In the genomic region with DNA sequence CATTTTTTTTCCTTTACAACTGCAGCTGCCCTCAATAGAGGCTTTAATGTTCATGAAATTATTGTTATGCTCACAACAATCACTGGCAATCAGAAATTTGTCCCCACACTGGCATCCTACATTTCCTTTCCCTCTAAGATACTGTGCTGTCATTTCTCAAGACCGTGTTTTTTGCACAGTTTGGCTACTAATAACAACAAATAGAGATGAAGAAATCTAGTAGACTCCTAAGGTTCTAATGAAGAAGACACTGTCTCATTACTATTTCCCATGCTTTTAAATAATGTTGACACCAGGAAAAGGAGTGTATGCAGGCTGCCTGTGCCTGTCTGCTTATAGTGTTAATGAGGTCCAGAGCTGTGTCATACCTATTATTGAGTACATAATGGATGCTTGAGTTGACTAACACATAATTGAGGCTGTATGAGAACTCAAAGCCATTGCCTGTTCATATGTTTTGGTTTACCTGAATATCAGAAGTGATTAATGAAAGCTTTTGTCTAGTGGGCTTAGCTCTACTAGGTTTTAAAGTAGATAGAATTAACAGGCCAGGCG, we compare ENCODE assay signal across 8 cellular contexts. TPM values are rescaled to one million over a fixed set of nuclear protein-coding genes. Genes with fewer than 3 reads are reported as not detected.
DNase-seq lines count a peak whose midpoint lies in the region; ATAC-seq, FAIRE-seq and TF ChIP-seq lines count a peak whose summit lies in the region.

No MANE protein-coding gene starts in this region.

- H3K4me3 Mint-ChIP-seq in HFFc6, result peak overlapping the region; percentile 99
- peak overlapping the region; percentile 97 for H3K4me3 Mint-ChIP-seq in astrocyte (ENCODE audit: unreplicated experiment)

- H3K4me2 ChIP-seq in astrocyte (ENCODE audit: low read length), result peak overlapping the region; percentile 99

- ATAC-seq in HG03342 (IDR thresholded peaks at IDR 0.05; ENCODE audit: unreplicated experiment), result no peak

- H3K36me3 Mint-ChIP-seq in HFFc6 (ENCODE audit: low read depth), result peaks cover 37% of the 10 kb centered on the region
- H3K36me3 Mint-ChIP-seq in astrocyte (ENCODE audit: low read depth, unreplicated experiment), result peaks cover 4% of the 10 kb centered on the region

- no peak for DNase-seq in HFFc6
- no peak for DNase-seq in astrocyte (ENCODE audit: low read depth)
- DNase-seq in medulla oblongata (ENCODE audit: extremely low spot score), result peak; percentile 8
- no peak for DNase-seq in NCI-H524 treated with DMSO at 0.1 percent for 48 hours (lab: John Stamatoyannopoulos, UW)
- DNase-seq in SW 1271 (lab: John Stamatoyannopoulos, UW), result no peak
- no peak for DNase-seq in activated CD4-positive, alpha-beta T cell treated with anti-CD3 and anti-CD28 coated beads for 4 hours

- TF ChIP-seq CTCF in 22Rv1 (IDR thresholded peaks at IDR 0.05) (no peak), HFFc6 (IDR thresholded peaks at IDR 0.05) (no peak), astrocyte (IDR thresholded peaks at IDR 0.05; ENCODE audit: insufficient read depth, low read depth, low read length) (no peak)

- H2AFZ ChIP-seq in astrocyte (ENCODE audit: low read depth, low read length), result peak overlapping the region; percentile 35

- peak overlapping the region; percentile 99 for H3K27ac Mint-ChIP-seq in HFFc6
- peak overlapping the region; percentile 91 for H3K27ac Mint-ChIP-seq in astrocyte (ENCODE audit: unreplicated experiment)

- no peaks in the 10 kb centered on the region for H3K9me3 ChIP-seq in astrocyte (ENCODE audit: insufficient read depth, low read depth, low read length)

- H3K4me1 Mint-ChIP-seq in HFFc6 (ENCODE audit: low read depth) (peaks cover 47% of the 10 kb centered on the region), astrocyte (ENCODE audit: low read depth, unreplicated experiment) (peaks cover 17% of the 10 kb centered on the region)

- H3K36me3 ChIP-seq in astrocyte (ENCODE audit: insufficient read depth, low read length), result peaks cover 4% of the 10 kb centered on the region

- H3K4me3 ChIP-seq in astrocyte (ENCODE audit: insufficient read depth, low read depth, low read length), result peak overlapping the region; percentile 86

- H3K27ac ChIP-seq in 22Rv1, result peak overlapping the region; percentile 94
- H3K27ac ChIP-seq in astrocyte (ENCODE audit: low read depth, low read length), result peak overlapping the region; percentile 99

- FAIRE-seq in astrocyte (lab: Jason Lieb, UNC), result no peak

- peaks cover 35% of the 10 kb centered on the region for H3K79me2 ChIP-seq in astrocyte (ENCODE audit: insufficient read depth, low read length)

- H4K20me1 ChIP-seq in astrocyte (ENCODE audit: insufficient read depth, low read length), result peaks cover 25% of the 10 kb centered on the region

- H3K9me3 Mint-ChIP-seq in HFFc6 (peaks cover 17% of the 10 kb centered on the region), astrocyte (ENCODE audit: unreplicated experiment) (peaks cover 3% of the 10 kb centered on the region)

- H3K27me3 Mint-ChIP-seq in HFFc6 (ENCODE audit: insufficient read depth) (no peaks in the 10 kb centered on the region; the same call in 1 of the 2 replicates), astrocyte (ENCODE audit: low read depth, unreplicated experiment) (no peaks in the 10 kb centered on the region)

- H3K27me3 ChIP-seq in astrocyte (ENCODE audit: insufficient read depth, low read length), result no peaks in the 10 kb centered on the region

- H3K4me1 ChIP-seq in astrocyte (ENCODE audit: insufficient read depth, low read length), result peaks cover 7% of the 10 kb centered on the region

- H3K9ac ChIP-seq in astrocyte (ENCODE audit: low read length), result peak overlapping the region; percentile 97

RNA-seq across cellular contexts. Expression of a gene that starts 1.5 kb away (rescaled TPM):
- total RNA-seq in HFFc6 (2021; fragmentation: NEBNext Ultra II Directional; extraction: Animal tissue kit (Norgen Biotek cat#: 25700)), result 100 to 1,000 TPM; 117 to 147 (median 127) TPM
- 103 and 110 TPM in 2 replicates for total RNA-seq in astrocyte
